23 cellular contexts compared by ENCODE assay signal in genomic region chr1:233695901-233696300, GRCh38.
DNase-seq lines count a peak whose midpoint lies in the region; ATAC-seq, FAIRE-seq and TF ChIP-seq lines count a peak whose summit lies in the region.
"Had no signal": no experiment of that assay in that cellular context is flagged by ENCODE, and none has a peak within 500 bp of the region (broad histone marks: within the 10 kb centered on the region; RNA-seq: fewer than 3 reads in every experiment).

No MANE protein-coding gene starts in this region.

- TF ChIP-seq EP300 in K562 (IDR thresholded peaks at IDR 0.05; ENCODE audit: low read length): no peak

- in situ Hi-C loops in K562 (cut with MboI): no loop called here

- DNase-seq in K562 (ENCODE audit: extremely low read depth in 1 of 4, low spot score in 3 of 4) (no peak), NCI-H2029 treated with DMSO at 0.1 percent for 48 hours (lab: John Stamatoyannopoulos, UW) (no peak)
- DNase-seq: activated CD4-positive, alpha-beta T cell treated with anti-CD3 and anti-CD28 coated beads for 4 hours; CD4-positive, alpha-beta memory T cell; cerebellar nuclear complex; DMS 273 treated with DMSO at 0.1 percent for 48 hours; naive thymus-derived CD4-positive, alpha-beta T cell; NCI-H1105; NCI-H2081; NCI-H446; occipital lobe; SIG-M5; stimulated activated naive CD4-positive, alpha-beta T cell treated with Interleukin-2 at 50 U/mL for 16 hours had no signal

- H3K9ac ChIP-seq in K562 (ENCODE audit: insufficient read depth in 1 of 2, low read depth in 2 of 2, low read length in 2 of 2): no peak overlapping the region

- no peak overlapping the region for H3K4me3 ChIP-seq in K562
- H3K4me3 ChIP-seq: GM23338, smooth muscle cell, thoracic aorta had no signal

- H3K27ac ChIP-seq in K562 (ENCODE audit: extremely low read depth, low read depth, low read length): no peak overlapping the region
- H3K27ac ChIP-seq: thoracic aorta had no signal

- ATAC-seq in GM18870 (IDR thresholded peaks at IDR 0.05; ENCODE audit: unreplicated experiment) (peak; percentile 75), GM21528 (IDR thresholded peaks at IDR 0.05; ENCODE audit: low FRiP score, unreplicated experiment) (peak; percentile 63), HG03060 (IDR thresholded peaks at IDR 0.05; ENCODE audit: low read depth, unreplicated experiment) (peak; percentile 45), K562 (no peak), GM19467 (IDR thresholded peaks at IDR 0.05; ENCODE audit: unreplicated experiment) (no peak), HG03280 (IDR thresholded peaks at IDR 0.05; ENCODE audit: unreplicated experiment) (no peak)
- ATAC-seq: GM23338; naive thymus-derived CD4-positive, alpha-beta T cell; Panc1 had no signal

- no peaks in the 10 kb centered on the region for H3K36me3 ChIP-seq in K562 (ENCODE audit: control insufficient read depth, insufficient read depth, low read length)
- H3K36me3 ChIP-seq: thoracic aorta had no signal

- no peak for FAIRE-seq in K562 (lab: Jason Lieb, UNC)
- FAIRE-seq: astrocyte had no signal

- TF ChIP-seq RAD21 in K562 (CRISPR knock-in tag; conservative IDR thresholded peaks at IDR 0.05 in 1 of 2, IDR thresholded peaks at IDR 0.05 in 1 of 2): no peak

- no peak overlapping the region for H3K4me2 ChIP-seq in K562 (ENCODE audit: insufficient read depth, low read length)
- H3K4me2 ChIP-seq: GM23338, smooth muscle cell had no signal

- H3K9me3 ChIP-seq in K562 (replicated peaks; ENCODE audit: control insufficient read depth, insufficient read depth, low read depth, low read length): no peaks in the 10 kb centered on the region
- H3K9me3 ChIP-seq: thoracic aorta had no signal

- no peaks in the 10 kb centered on the region; a peak in 1 of 5 replicates for H3K4me1 ChIP-seq in K562 (replicated peaks in 1 of 2; ENCODE audit: control insufficient read depth in 2 of 2, insufficient read depth in 2 of 2, low read length in 2 of 2)

- no TSS peak for BruUV-seq in K562 (replicated peaks; lab: Mats Ljungman, UMichigan)

- no peaks in the 10 kb centered on the region for H3K27me3 ChIP-seq in K562 (ENCODE audit: control insufficient read depth in 2 of 2, insufficient read depth in 2 of 2, low read length in 2 of 2)

- no peaks in the 10 kb centered on the region for H3K9me1 ChIP-seq in K562 (ENCODE audit: control insufficient read depth, insufficient read depth, low read length)

- H2AFZ ChIP-seq in K562 (ENCODE audit: low read depth, low read length): no peak overlapping the region
- H2AFZ ChIP-seq: GM23338 had no signal

- POLR2A ChIA-PET in K562 (lab: Yijun Ruan, JAX): no interaction called here

- no peaks in the 10 kb centered on the region for H3K79me2 ChIP-seq in K562 (ENCODE audit: control insufficient read depth, insufficient read depth, low read length)

- TF ChIP-seq CTCF in K562 (IDR thresholded peaks at IDR 0.05 in 2 of 3, conservative IDR thresholded peaks at IDR 0.05 in 1 of 3; ENCODE audit: insufficient read depth in 2 of 3, low read depth in 1 of 3, low read length in 3 of 3): no peak

- no peaks in the 10 kb centered on the region for H4K20me1 ChIP-seq in K562 (replicated peaks; ENCODE audit: control insufficient read depth, insufficient read depth, low read length)

- TF ChIP-seq POLR2A in K562 (conservative IDR thresholded peaks at IDR 0.05): no peak

- intact Hi-C loops in K562 (cut with micrococcal nuclease): no loop called here

- CTCF ChIA-PET in K562 (lab: Yijun Ruan, JAX; ENCODE audit: low intra/inter-chr PET ratio): no interaction called here

TF ChIP-seq in K562, 482 proteins besides CTCF, POLR2A, EP300 and RAD21:
- TF ChIP-seq NBN (IDR thresholded peaks at IDR 0.05; ENCODE audit: low read depth) (no peak), TCF3 (CRISPR knock-in tag; IDR thresholded peaks at IDR 0.05) (peak; percentile 28; the same call in 1 of the 2 replicates), CBFA2T3 (IDR thresholded peaks at IDR 0.05) (peak; percentile 42; the same call in 1 of the 2 replicates)

Comparison
In these comparisons a context has a peak if more than half of its experiments do, and no peak if none do; other contexts are left out.
1. ATAC-seq: peak in GM18870 (single experiment), GM21528 (single experiment) and HG03060 (single experiment); none in K562 (single experiment), GM19467 (single experiment) and HG03280 (single experiment).